ENCODE assay signal across 18 cellular contexts in genomic region chr12:131857908-131858850, GRCh38. TPM values are rescaled to one million over a fixed set of nuclear protein-coding genes. Genes with fewer than 3 reads are reported as not detected.
"Had no signal": no experiment of that assay in that cellular context is flagged by ENCODE, and none has a peak within 500 bp of the region (broad histone marks: within the 10 kb centered on the region; RNA-seq: fewer than 3 reads in every experiment).

No MANE protein-coding gene starts in this region.

- DNase-seq: activated B cell treated with CpG ODN at 0.5 μM for 24 hours; activated CD8-positive, alpha-beta memory T cell treated with anti-CD3 and anti-CD28 coated beads, Interleukin-2, amount 10 ng/mL, durations not matched to agents 7 days and 5 days; activated effector memory CD4-positive, alpha-beta T cell treated with Interleukin-2 at 50 U/mL for 16 hours; activated naive CD8-positive, alpha-beta T cell treated with anti-CD3 and anti-CD28 coated beads, Interleukin-2, amount 10 ng/mL, durations not matched to agents 7 days and 5 days; activated T-cell treated with anti-CD3 and anti-CD28 coated beads, Interleukin-2, amount 50 U/mL, for 24 hours; colonic mucosa; effector memory CD4-positive, alpha-beta T cell; heart right ventricle; mesendoderm; tibial artery had no signal

- H3K27me3 ChIP-seq: ascending aorta, right atrium auricular region, vagina had no signal

- H3K27me3 Mint-ChIP-seq: activated CD8-positive, alpha-beta memory T cell treated with anti-CD3 and anti-CD28 coated beads, Interleukin-2, amount 10 ng/mL, durations not matched to agents 7 days and 5 days; activated T-cell treated with anti-CD3 and anti-CD28 coated beads, Interleukin-2, amount 50 U/mL, for 24 hours had no signal

- H3K36me3 ChIP-seq: ascending aorta, colonic mucosa, heart right ventricle, left lung, right atrium auricular region, tibial artery, vagina had no signal

- H3K27ac ChIP-seq: ascending aorta, colonic mucosa, heart right ventricle, left lung, right atrium auricular region, tibial artery, vagina had no signal

- H3K36me3 Mint-ChIP-seq: activated CD8-positive, alpha-beta memory T cell treated with anti-CD3 and anti-CD28 coated beads, Interleukin-2, amount 10 ng/mL, durations not matched to agents 7 days and 5 days; activated naive CD8-positive, alpha-beta T cell treated with anti-CD3 and anti-CD28 coated beads, Interleukin-2, amount 10 ng/mL, durations not matched to agents 7 days and 5 days had no signal

- H3K27ac Mint-ChIP-seq: activated B cell treated with CpG ODN at 0.5 μM for 24 hours; activated CD8-positive, alpha-beta memory T cell treated with anti-CD3 and anti-CD28 coated beads, Interleukin-2, amount 10 ng/mL, durations not matched to agents 7 days and 5 days; activated naive CD8-positive, alpha-beta T cell treated with anti-CD3 and anti-CD28 coated beads, Interleukin-2, amount 10 ng/mL, durations not matched to agents 7 days and 5 days; activated T-cell treated with anti-CD3 and anti-CD28 coated beads, Interleukin-2, amount 50 U/mL, for 24 hours; T-helper 1 cell treated with Interleukin-12 subunit alpha and Interleukin-12 subunit beta and Interleukin-4 antibody, amounts not matched to agents 30 μg/mL and 1 μg/mL, for 36 hours had no signal

- FAIRE-seq: frontal cortex, islet of Langerhans had no signal

- H3K4me2 ChIP-seq: smooth muscle cell had no signal

- H3K9me3 ChIP-seq: ascending aorta, colonic mucosa, heart right ventricle, left lung, right atrium auricular region, tibial artery, vagina had no signal

- H3K4me3 ChIP-seq: ascending aorta, colonic mucosa, heart right ventricle, left lung, right atrium auricular region, smooth muscle cell, tibial artery, vagina had no signal

- H3K4me1 ChIP-seq: ascending aorta, colonic mucosa, right atrium auricular region, tibial artery had no signal

- H3K9me3 Mint-ChIP-seq: activated B cell treated with CpG ODN at 0.5 μM for 24 hours; activated naive CD8-positive, alpha-beta T cell treated with anti-CD3 and anti-CD28 coated beads, Interleukin-2, amount 10 ng/mL, durations not matched to agents 7 days and 5 days; activated T-cell treated with anti-CD3 and anti-CD28 coated beads, Interleukin-2, amount 50 U/mL, for 24 hours; T-helper 1 cell treated with Interleukin-12 subunit alpha and Interleukin-12 subunit beta and Interleukin-4 antibody, amounts not matched to agents 30 μg/mL and 1 μg/mL, for 36 hours had no signal

- ATAC-seq: activated CD8-positive, alpha-beta memory T cell treated with anti-CD3 and anti-CD28 coated beads, Interleukin-2, amount 10 ng/mL, durations not matched to agents 7 days and 5 days; heart right ventricle; left lung had no signal

- H3K4me3 Mint-ChIP-seq: activated B cell treated with CpG ODN at 0.5 μM for 24 hours; activated CD8-positive, alpha-beta memory T cell treated with anti-CD3 and anti-CD28 coated beads, Interleukin-2, amount 10 ng/mL, durations not matched to agents 7 days and 5 days; activated naive CD8-positive, alpha-beta T cell treated with anti-CD3 and anti-CD28 coated beads, Interleukin-2, amount 10 ng/mL, durations not matched to agents 7 days and 5 days; activated T-cell treated with anti-CD3 and anti-CD28 coated beads, Interleukin-2, amount 50 U/mL, for 24 hours; T-helper 1 cell treated with Interleukin-12 subunit alpha and Interleukin-12 subunit beta and Interleukin-4 antibody, amounts not matched to agents 30 μg/mL and 1 μg/mL, for 36 hours had no signal

RNA-seq across cellular contexts. Expression of gene MMP17, which starts 30.0 kb away (rescaled TPM):
- total RNA-seq: activated CD8-positive, alpha-beta memory T cell treated with anti-CD3 and anti-CD28 coated beads, Interleukin-2, amount 10 ng/mL, durations not matched to agents 7 days and 5 days had no signal
